Comparison of ENCODE assay signal across 20 cellular contexts in the genomic region with DNA sequence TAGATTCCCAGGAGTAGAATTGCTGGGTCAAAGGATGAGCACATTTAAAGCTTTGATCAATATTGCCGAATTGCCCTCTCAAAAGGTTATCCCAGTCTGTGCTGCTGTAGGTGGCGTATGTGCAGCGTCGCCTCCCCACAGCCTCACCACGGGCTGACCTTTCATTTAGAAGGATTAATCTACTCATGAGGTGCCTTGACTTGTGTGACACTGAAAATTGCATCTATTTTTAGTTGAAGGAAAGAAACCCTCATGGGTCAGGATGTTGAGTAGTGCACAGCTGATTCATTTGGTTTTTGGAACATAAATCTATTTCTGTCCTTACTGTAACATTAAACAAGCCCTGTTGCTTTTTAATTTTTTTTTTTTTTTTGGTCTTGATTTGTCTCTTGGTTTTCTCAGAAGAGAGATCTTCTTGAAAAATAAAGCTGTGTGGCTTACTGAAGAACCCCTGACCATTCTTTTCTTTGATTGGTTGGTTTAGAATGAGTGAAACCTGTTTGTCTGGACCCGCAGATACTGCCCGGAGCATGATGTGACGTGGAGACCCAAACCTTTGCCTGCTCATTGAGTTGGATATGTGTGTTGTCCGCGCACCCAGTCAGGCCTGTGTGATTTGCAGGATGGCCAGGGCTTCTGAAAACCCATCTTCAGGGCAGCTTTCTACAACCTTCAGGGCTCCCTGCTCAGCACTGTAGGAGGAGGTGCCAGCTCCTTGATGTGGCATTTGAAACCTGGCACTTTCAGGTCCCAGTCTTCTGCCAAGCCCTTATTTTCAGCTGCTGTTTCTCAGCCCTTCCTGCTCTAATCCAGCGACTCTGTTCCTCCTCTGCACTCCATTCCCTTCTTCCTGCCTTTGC.
DNase-seq lines count a peak whose midpoint lies in the region; ATAC-seq and TF ChIP-seq lines count a peak whose summit lies in the region.
"Had no signal": no experiment of that assay in that cellular context is flagged by ENCODE, and none has a peak within 500 bp of the region (broad histone marks: within the 10 kb centered on the region; RNA-seq: fewer than 3 reads in every experiment).

No MANE protein-coding gene starts in this region.

- no peak overlapping the region for H4K8ac ChIP-seq in H9 (replicated peaks; ENCODE audit: insufficient read length, low read depth, low read length)

- peak; percentile 63 to 78 (median 76) for ATAC-seq in psoas muscle
- ATAC-seq: naive thymus-derived CD8-positive, alpha-beta T cell had no signal

- intact Hi-C loops in psoas muscle (cut with DNase I): no loop called here

- peak overlapping the region in 1 of 3 experiments; percentile 22; a peak in 1 of 7 replicates for H3K27ac Mint-ChIP-seq in H9
- H3K27ac Mint-ChIP-seq: immature natural killer cell had no signal

- H2AFZ ChIP-seq in H9 (ENCODE audit: low read length): no peak overlapping the region

- H4K5ac ChIP-seq in H9 (ENCODE audit: insufficient read length, low read depth, low read length): no peak overlapping the region

- H3K9me3 Mint-ChIP-seq in H9: no peaks in the 10 kb centered on the region
- H3K9me3 Mint-ChIP-seq: immature natural killer cell; naive thymus-derived CD8-positive, alpha-beta T cell had no signal

- no peaks in the 10 kb centered on the region for H3K79me2 ChIP-seq in H9 (ENCODE audit: insufficient read depth, low read length)

- no peaks in the 10 kb centered on the region for H3K4me1 ChIP-seq in H9 (ENCODE audit: insufficient read depth, low read length)
- H3K4me1 ChIP-seq in psoas muscle: peaks cover 32% of the 10 kb centered on the region
- H3K4me1 ChIP-seq: esophagus squamous epithelium, stomach had no signal

- H3K4me3 ChIP-seq in coronary artery (no peak overlapping the region), psoas muscle (no peak overlapping the region)
- H3K4me3 ChIP-seq: esophagus squamous epithelium, lung, stomach had no signal

- H3T11ph ChIP-seq in H9 (ENCODE audit: low read length): no peak overlapping the region

- no peak overlapping the region for H2BK15ac ChIP-seq in H9 (ENCODE audit: low read depth, low read length)

- no peaks in the 10 kb centered on the region for H3K4me1 Mint-ChIP-seq in H9

- H3K4me3 Mint-ChIP-seq in H9: no peak overlapping the region
- H3K4me3 Mint-ChIP-seq: immature natural killer cell; naive thymus-derived CD8-positive, alpha-beta T cell had no signal

- no peaks in the 10 kb centered on the region for H4K20me1 ChIP-seq in H9 (ENCODE audit: control insufficient read depth, insufficient read depth, insufficient read length)

- no peak overlapping the region for H2AK5ac ChIP-seq in H9 (ENCODE audit: insufficient read length, low read length)

- H3K4me2 ChIP-seq in H9 (ENCODE audit: insufficient read depth, insufficient read length, low read length): no peak overlapping the region

- peaks cover 8 to 71% of the 10 kb centered on the region in 2 donors for H3K36me3 ChIP-seq in psoas muscle (ENCODE audit: insufficient read depth in 1 of 2, low read depth in 1 of 2)

- H4K91ac ChIP-seq in H9 (ENCODE audit: insufficient read length, low read depth, low read length): no peak overlapping the region

- H3K27me3 ChIP-seq in H9 (ENCODE audit: insufficient read depth, low read length) (no peaks in the 10 kb centered on the region), psoas muscle (ENCODE audit: insufficient read depth in 3 of 3, low read length in 2 of 3) (no peaks in the 10 kb centered on the region)
- H3K27me3 ChIP-seq: esophagus squamous epithelium, stomach had no signal

- H3K27me3 Mint-ChIP-seq in H9 (ENCODE audit: low read depth): no peaks in the 10 kb centered on the region
- H3K27me3 Mint-ChIP-seq: naive thymus-derived CD8-positive, alpha-beta T cell had no signal

- DNase-seq in activated CD8-positive, alpha-beta memory T cell treated with anti-CD3 and anti-CD28 coated beads for 24 hours: peak; percentile 52
- no peak for DNase-seq in activated CD8-positive, alpha-beta memory T cell treated with anti-CD3 and anti-CD28 coated beads, Interleukin-2, amount 50 U/mL, for 48 hours
- DNase-seq in H9 (peak; percentile 5), coronary artery (ENCODE audit: low spot score) (peak; percentile 24), psoas muscle (no peak), NCI-H446 (lab: John Stamatoyannopoulos, UW) (no peak), NCI-H2029 (lab: John Stamatoyannopoulos, UW) (no peak), OCI-M2 (lab: John Stamatoyannopoulos, UW; ENCODE audit: unreplicated experiment) (no peak)
- DNase-seq: ACHN; esophagus squamous epithelium; glutamatergic neuron; H7; immature natural killer cell; KBM-7; naive thymus-derived CD8-positive, alpha-beta T cell; NCI-H1417; NCI-H2171 treated with DMSO at 0.1 percent for 48 hours; NCI-H748 treated with DMSO at 0.1 percent for 48 hours; stomach had no signal

- no peak overlapping the region for H3K18ac ChIP-seq in H9 (ENCODE audit: insufficient read length, low read depth, low read length)

- no peak overlapping the region for H2BK12ac ChIP-seq in H9 (ENCODE audit: insufficient read length, low read depth, low read length)

- no peak overlapping the region for H3K9ac ChIP-seq in H9 (ENCODE audit: extremely low read depth, insufficient read length, low read length)

- H3K9me3 ChIP-seq in H9 (ENCODE audit: control insufficient read depth, low read depth, low read length) (no peaks in the 10 kb centered on the region), psoas muscle (no peaks in the 10 kb centered on the region)
- H3K9me3 ChIP-seq: esophagus squamous epithelium, stomach had no signal

- H3K27ac ChIP-seq in H9 (ENCODE audit: insufficient read length, low read depth, low read length): no peak overlapping the region
- no peak overlapping the region for H3K27ac ChIP-seq in coronary artery
- peak overlapping the region; percentile 73 for H3K27ac ChIP-seq in psoas muscle
- H3K27ac ChIP-seq: esophagus squamous epithelium, stomach had no signal

- H3K14ac ChIP-seq in H9 (ENCODE audit: insufficient read depth, low read length): no peak overlapping the region

- no peak overlapping the region for H3K56ac ChIP-seq in H9 (ENCODE audit: insufficient read length, low read depth, low read length)

- WGBS in H9 (ENCODE audit: extremely low coverage, insufficient read length, low lambda C conversion rate): no CpG with 5 or more reads among the region's 11 CpGs
- 49 to 84% (median 60%) methylated on average over 11 of the region's 11 CpGs for WGBS in psoas muscle, 3 donors

- H2BK5ac ChIP-seq in H9 (ENCODE audit: insufficient read length, low read length): no peak overlapping the region

- H3K23me2 ChIP-seq in H9 (ENCODE audit: insufficient read length, low read depth, low read length, poor library complexity, severe bottlenecking): no peaks in the 10 kb centered on the region

- no peak for TF ChIP-seq CTCF in H9 (conservative IDR thresholded peaks at IDR 0.05)
- no peak for TF ChIP-seq CTCF in coronary artery (IDR thresholded peaks at IDR 0.05)
- TF ChIP-seq CTCF in psoas muscle (IDR thresholded peaks at IDR 0.05): no peak

- no peak overlapping the region for H2BK120ac ChIP-seq in H9 (ENCODE audit: low read depth, low read length, poor library complexity, severe bottlenecking)

- no peak overlapping the region for H3K23ac ChIP-seq in H9 (ENCODE audit: insufficient read length, low read depth, low read length)

- H3K36me3 Mint-ChIP-seq in H9 (ENCODE audit: insufficient read depth in 1 of 3, low read depth in 3 of 3): peaks cover 20 to 33% (median 30%) of the 10 kb centered on the region in 3 experiments; a peak in 6 of 7 replicates

- no peak overlapping the region for H2BK20ac ChIP-seq in H9 (ENCODE audit: low read depth, low read length, poor library complexity, severe bottlenecking)

- H3K79me1 ChIP-seq in H9 (ENCODE audit: insufficient read depth, low read depth, low read length, poor library complexity, severe bottlenecking): no peaks in the 10 kb centered on the region

- H3K4ac ChIP-seq in H9 (ENCODE audit: low read depth, low read length): no peak overlapping the region

Comparison
In these comparisons a context has a peak if more than half of its experiments do, and no peak if none do; other contexts are left out.
1. DNase-seq: peak in activated CD8-positive, alpha-beta memory T cell treated with anti-CD3 and anti-CD28 coated beads for 24 hours (single experiment), H9 (single experiment) and coronary artery (single experiment); none in activated CD8-positive, alpha-beta memory T cell treated with anti-CD3 and anti-CD28 coated beads, Interleukin-2, amount 50 U/mL, for 48 hours (single experiment), psoas muscle (0 of 2), NCI-H446 (0 of 2), NCI-H2029 (single experiment) and OCI-M2 (single experiment).